9 cellular contexts compared by ENCODE assay signal in genomic region chr20:2658414-2659354, GRCh38. TPM values are rescaled to one million over a fixed set of nuclear protein-coding genes. Genes with fewer than 3 reads are reported as not detected.
DNase-seq lines count a peak whose midpoint lies in the region; ATAC-seq and TF ChIP-seq lines count a peak whose summit lies in the region.
"Had no signal": no experiment of that assay in that cellular context is flagged by ENCODE, and none has a peak within 500 bp of the region (broad histone marks: within the 10 kb centered on the region; RNA-seq: fewer than 3 reads in every experiment).

No MANE protein-coding gene starts in this region.

- DNase-seq in DMS53 (lab: John Stamatoyannopoulos, UW) (peak; percentile 76), SW480 (ENCODE audit: low spot score) (peak; percentile 51), left colon (no peak), HuH-7.5 (ENCODE audit: low spot score) (no peak), nucleus accumbens (lab: John Stamatoyannopoulos, UW) (no peak), Ammon's horn (ENCODE audit: low spot score) (no peak)
- DNase-seq in effector memory CD4-positive, alpha-beta T cell = no peak

- POLR2A ChIA-PET in HEK293 (lab: Yijun Ruan, JAX) = interaction anchor here (0.6 to 1.3 kb wide), 4 partner anchors 8 to 194 kb away, joined by 3 to 5 read pairs (median 4); no protein-coding TSS in a partner anchor

- peak overlapping the region; percentile 31; the same call in 1 of the 2 replicates for H3K27ac ChIP-seq in HEK293 (ENCODE audit: extremely low read depth, low read depth, low read length)
- H3K27ac ChIP-seq in effector memory CD4-positive, alpha-beta T cell (ENCODE audit: insufficient read depth, low read length, poor library complexity, severe bottlenecking) = no peak overlapping the region

- intact Hi-C loops in left colon (cut with DNase I, micrococcal nuclease) = no loop called here

- H3K9me3 ChIP-seq in HEK293 (ENCODE audit: control insufficient read depth, insufficient read depth, low read depth, low read length) = no peaks in the 10 kb centered on the region
- H3K9me3 ChIP-seq in effector memory CD4-positive, alpha-beta T cell (ENCODE audit: control insufficient read depth, low read length) = no peaks in the 10 kb centered on the region

- TF ChIP-seq CTCF in HEK293 (tag by site-specific recombination; IDR thresholded peaks at IDR 0.05) = no peak

- peaks cover 56 to 97% of the 10 kb centered on the region in 2 experiments for H3K36me3 ChIP-seq in HEK293 (ENCODE audit: control insufficient read depth in 2 of 2, insufficient read depth in 1 of 2, low read length in 2 of 2)
- H3K36me3 ChIP-seq in effector memory CD4-positive, alpha-beta T cell (ENCODE audit: control insufficient read depth, insufficient read depth, low read length) = peaks cover 78% of the 10 kb centered on the region

- CTCF ChIA-PET in HEK293 (lab: Yijun Ruan, JAX) = no interaction called here

- H3K4me1 ChIP-seq in HEK293 (ENCODE audit: control insufficient read depth, insufficient read depth, low read length) = peaks cover 4% of the 10 kb centered on the region; the same call in 1 of the 2 replicates
- peaks cover 15% of the 10 kb centered on the region for H3K4me1 ChIP-seq in effector memory CD4-positive, alpha-beta T cell (ENCODE audit: control insufficient read depth, insufficient read depth, low read length, poor library complexity, severe bottlenecking)

- H3K27me3 ChIP-seq in effector memory CD4-positive, alpha-beta T cell (replicated peaks; ENCODE audit: control insufficient read depth, insufficient read depth, low read length, poor library complexity, severe bottlenecking) = no peaks in the 10 kb centered on the region

- peak; percentile 14 for ATAC-seq in left colon

- no peak overlapping the region for H3K4me3 ChIP-seq in HEK293 (ENCODE audit: low read depth, low read length)
- no peak overlapping the region for H3K4me3 ChIP-seq in effector memory CD4-positive, alpha-beta T cell (ENCODE audit: insufficient read depth, low read depth, low read length, poor library complexity, severe bottlenecking)

TF ChIP-seq in HEK293, 187 proteins besides CTCF, POLR2A, EP300 and RAD21 (continues in another document):
- TF ChIP-seq ZBTB8A (tag by site-specific recombination; IDR thresholded peaks at IDR 0.05) (peak; percentile 24; the same call in 1 of the 2 replicates), BCL11B (tag by site-specific recombination; IDR thresholded peaks at IDR 0.05; ENCODE audit: low read depth) (no peak), KLF10 (tag by site-specific recombination; IDR thresholded peaks at IDR 0.05) (peak; percentile 17; the same call in 1 of the 2 replicates), KLF17 (tag by site-specific recombination; IDR thresholded peaks at IDR 0.05) (peak; percentile 25), YY1 (tag by site-specific recombination; IDR thresholded peaks at IDR 0.05) (no peak; the same call in 1 of the 2 replicates), ZBTB6 (tag by site-specific recombination; IDR thresholded peaks at IDR 0.05) (0 out of 2 replicates have a peak, but pooled peaks have one; percentile 45), ZNF280D (tag by site-specific recombination; IDR thresholded peaks at IDR 0.05) (no peak), ZNF513 (tag by site-specific recombination; IDR thresholded peaks at IDR 0.05) (0 out of 2 replicates have a peak, but pooled peaks have one; percentile 9), SP3 (tag by site-specific recombination; IDR thresholded peaks at IDR 0.05) (peak; percentile 27), ZNF610 (tag by site-specific recombination; IDR thresholded peaks at IDR 0.05; ENCODE audit: borderline replicate concordance) (peak; percentile 12; the same call in 1 of the 2 replicates), ZNF16 (tag by site-specific recombination; IDR thresholded peaks at IDR 0.05; ENCODE audit: low read depth) (no peak), SETDB1 (IDR thresholded peaks at IDR 0.05; ENCODE audit: insufficient read length, low read length) (no peak), ZBTB17 (tag by site-specific recombination; IDR thresholded peaks at IDR 0.05) (peak; percentile 99), ZSCAN30 (tag by site-specific recombination; IDR thresholded peaks at IDR 0.05) (peak; percentile 20; the same call in 1 of the 2 replicates), REST (tag by site-specific recombination; IDR thresholded peaks at IDR 0.05) (0 out of 2 replicates have a peak, but pooled peaks have one; percentile 37), ZNF24 (tag by site-specific recombination; IDR thresholded peaks at IDR 0.05) (peak; percentile 18; the same call in 1 of the 2 replicates), ZFP69B (tag by site-specific recombination; IDR thresholded peaks at IDR 0.05) (no peak), SP2 (tag by site-specific recombination; IDR thresholded peaks at IDR 0.05) (peak; percentile 50), ZNF629 (tag by site-specific recombination; IDR thresholded peaks at IDR 0.05) (peak; percentile 47; the same call in 1 of the 2 replicates)

RNA-seq across cellular contexts. Expression of gene IDH3B, which starts 5.3 kb away (rescaled TPM):
- 100 to 1,000 TPM; 104 to 144 TPM for total RNA-seq in left colon

RNA-seq across cellular contexts. Expression of gene NOP56, which starts 6.3 kb away (rescaled TPM):
- 10 to 100 TPM; 70.9 to 85.3 TPM for total RNA-seq in left colon

RNA-seq across cellular contexts. Expression of gene EBF4, which starts 33.9 kb away (rescaled TPM):
- total RNA-seq in left colon = 1 to 10 TPM; 1.9 to 8.2 TPM
- total RNA-seq: MCF 10A had no signal

Comparison
In these comparisons a context has a peak if more than half of its experiments do, and no peak if none do; other contexts are left out.
1. DNase-seq: peak in DMS53 (single experiment) and SW480 (single experiment); none in left colon (0 of 2), HuH-7.5 (single experiment), nucleus accumbens (0 of 56), Ammon's horn (single experiment) and effector memory CD4-positive, alpha-beta T cell (0 of 3).